8 cellular contexts compared by ENCODE assay signal in genomic region chr16:67001159-67001486, GRCh38. TPM values are rescaled to one million over a fixed set of nuclear protein-coding genes. Genes with fewer than 3 reads are reported as not detected.
DNase-seq lines count a peak whose midpoint lies in the region; ATAC-seq and TF ChIP-seq lines count a peak whose summit lies in the region.
"Had no signal": no experiment of that assay in that cellular context is flagged by ENCODE, and none has a peak within 500 bp of the region (broad histone marks: within the 10 kb centered on the region; RNA-seq: fewer than 3 reads in every experiment).

No MANE protein-coding gene starts in this region.

- H3K4me1 ChIP-seq in HEK293 (ENCODE audit: control insufficient read depth, insufficient read depth, low read length) (no peaks in the 10 kb centered on the region), right atrium auricular region (peaks cover 0 to 34% of the 10 kb centered on the region in 2 donors)

- no peaks in the 10 kb centered on the region for H3K36me3 ChIP-seq in HEK293 (ENCODE audit: control insufficient read depth in 2 of 2, insufficient read depth in 1 of 2, low read length in 2 of 2)
- no peaks in the 10 kb centered on the region for H3K36me3 ChIP-seq in right atrium auricular region

- H3K27me3 ChIP-seq in right atrium auricular region = no peaks in the 10 kb centered on the region

- peaks cover 15% of the 10 kb centered on the region for H3K36me3 Mint-ChIP-seq in activated CD8-positive, alpha-beta T cell treated with anti-CD3 and anti-CD28 coated beads, Interleukin-2, amount 10 ng/mL, durations not matched to agents 7 days and 5 days (ENCODE audit: low read depth)
- H3K36me3 Mint-ChIP-seq in stimulated activated effector memory CD8-positive, alpha-beta T cell treated with anti-CD3 and anti-CD28 coated beads, Interleukin-12 subunit alpha, Interleukin-12 subunit beta, amount 100 ng/mL, for 72 hours = peaks cover 12% of the 10 kb centered on the region

- no peaks in the 10 kb centered on the region for H3K9me3 Mint-ChIP-seq in activated CD8-positive, alpha-beta T cell treated with anti-CD3 and anti-CD28 coated beads, Interleukin-2, amount 10 ng/mL, durations not matched to agents 7 days and 5 days (ENCODE audit: insufficient read depth)
- no peaks in the 10 kb centered on the region for H3K9me3 Mint-ChIP-seq in stimulated activated effector memory CD8-positive, alpha-beta T cell treated with anti-CD3 and anti-CD28 coated beads, Interleukin-12 subunit alpha, Interleukin-12 subunit beta, amount 100 ng/mL, for 72 hours

- no peak for DNase-seq in activated CD8-positive, alpha-beta T cell treated with anti-CD3 and anti-CD28 coated beads, Interleukin-2, amount 10 ng/mL, durations not matched to agents 7 days and 5 days
- DNase-seq in right atrium auricular region (ENCODE audit: low spot score) (no peak), middle frontal gyrus (ENCODE audit: extremely low spot score, low spot score) (no peak)
- DNase-seq in stimulated activated effector memory CD8-positive, alpha-beta T cell treated with anti-CD3 and anti-CD28 coated beads, Interleukin-12 subunit alpha, Interleukin-12 subunit beta, amount 100 ng/mL, for 72 hours (ENCODE audit: low spot score in 2 of 2) = no peak
- DNase-seq: NCI-H446 treated with DMSO at 0.1 percent for 48 hours had no signal

- no peak overlapping the region for H3K27ac ChIP-seq in HEK293 (ENCODE audit: extremely low read depth, low read depth, low read length)
- H3K27ac ChIP-seq in right atrium auricular region = peak overlapping the region in 1 of 2 donors; percentile 59

- H3K27ac Mint-ChIP-seq in activated CD8-positive, alpha-beta T cell treated with anti-CD3 and anti-CD28 coated beads, Interleukin-2, amount 10 ng/mL, durations not matched to agents 7 days and 5 days = no peak overlapping the region
- no peak overlapping the region for H3K27ac Mint-ChIP-seq in stimulated activated effector memory CD8-positive, alpha-beta T cell treated with anti-CD3 and anti-CD28 coated beads, Interleukin-12 subunit alpha, Interleukin-12 subunit beta, amount 100 ng/mL, for 72 hours

- TF ChIP-seq POLR2A in GM18505 (IDR thresholded peaks at IDR 0.05; ENCODE audit: borderline replicate concordance, extremely low read depth, insufficient read depth, insufficient read length) = no peak

- H3K4me3 ChIP-seq in HEK293 (ENCODE audit: low read depth, low read length) = no peak overlapping the region; the same call in 1 of the 2 replicates
- H3K4me3 ChIP-seq in right atrium auricular region = peak overlapping the region; percentile 37 to 54

- H3K4me1 Mint-ChIP-seq in activated CD8-positive, alpha-beta T cell treated with anti-CD3 and anti-CD28 coated beads, Interleukin-2, amount 10 ng/mL, durations not matched to agents 7 days and 5 days (ENCODE audit: low read depth) = peaks cover 37% of the 10 kb centered on the region
- H3K4me1 Mint-ChIP-seq in stimulated activated effector memory CD8-positive, alpha-beta T cell treated with anti-CD3 and anti-CD28 coated beads, Interleukin-12 subunit alpha, Interleukin-12 subunit beta, amount 100 ng/mL, for 72 hours = peaks cover 39% of the 10 kb centered on the region

- ATAC-seq in activated CD8-positive, alpha-beta T cell treated with anti-CD3 and anti-CD28 coated beads, Interleukin-2, amount 10 ng/mL, durations not matched to agents 7 days and 5 days = no peak
- no peak for ATAC-seq in stimulated activated effector memory CD8-positive, alpha-beta T cell treated with anti-CD3 and anti-CD28 coated beads, Interleukin-12 subunit alpha, Interleukin-12 subunit beta, amount 100 ng/mL, for 72 hours
- no peak for ATAC-seq in GM18505 (IDR thresholded peaks at IDR 0.05; ENCODE audit: unreplicated experiment)
- ATAC-seq in GM21619 (IDR thresholded peaks at IDR 0.05; ENCODE audit: unreplicated experiment) = no peak

- peak overlapping the region; percentile 44 for H3K4me3 Mint-ChIP-seq in activated CD8-positive, alpha-beta T cell treated with anti-CD3 and anti-CD28 coated beads, Interleukin-2, amount 10 ng/mL, durations not matched to agents 7 days and 5 days
- peak overlapping the region; percentile 64 for H3K4me3 Mint-ChIP-seq in stimulated activated effector memory CD8-positive, alpha-beta T cell treated with anti-CD3 and anti-CD28 coated beads, Interleukin-12 subunit alpha, Interleukin-12 subunit beta, amount 100 ng/mL, for 72 hours

- CTCF ChIA-PET in HEK293 (lab: Yijun Ruan, JAX) = no interaction called here
- CTCF ChIA-PET in activated CD8-positive, alpha-beta T cell treated with anti-CD3 and anti-CD28 coated beads, Interleukin-2, amount 10 ng/mL, durations not matched to agents 7 days and 5 days (lab: Charles Lee) = interaction anchor here (2.7 kb wide), 1 partner anchor 17 kb away, joined by 14 read pairs; no protein-coding TSS in a partner anchor

- POLR2A ChIA-PET in HEK293 (lab: Yijun Ruan, JAX) = no interaction called here
- POLR2A ChIA-PET in activated CD8-positive, alpha-beta T cell treated with anti-CD3 and anti-CD28 coated beads, Interleukin-2, amount 10 ng/mL, durations not matched to agents 7 days and 5 days (lab: Charles Lee) = interaction anchor here (0.8 to 4.1 kb wide), 2 partner anchors 12 to 27 kb away, joined by 3 to 15 read pairs; no protein-coding TSS in a partner anchor

- no peaks in the 10 kb centered on the region for H3K27me3 Mint-ChIP-seq in activated CD8-positive, alpha-beta T cell treated with anti-CD3 and anti-CD28 coated beads, Interleukin-2, amount 10 ng/mL, durations not matched to agents 7 days and 5 days (ENCODE audit: low read depth)

- no peak for TF ChIP-seq CTCF in HEK293 (tag by site-specific recombination; IDR thresholded peaks at IDR 0.05)
- no peak for TF ChIP-seq CTCF in right atrium auricular region (IDR thresholded peaks at IDR 0.05)

- H3K9me3 ChIP-seq in HEK293 (ENCODE audit: control insufficient read depth, insufficient read depth, low read depth, low read length) = no peaks in the 10 kb centered on the region
- no peaks in the 10 kb centered on the region for H3K9me3 ChIP-seq in right atrium auricular region

TF ChIP-seq in HEK293, 187 proteins besides CTCF, POLR2A, EP300 and RAD21:
- no peak for TF ChIP-seq ZNF416 (tag by site-specific recombination; IDR thresholded peaks at IDR 0.05)
- 0 out of 2 replicates have a peak, but pooled peaks have one; percentile 40 for TF ChIP-seq KLF9 (tag by site-specific recombination; IDR thresholded peaks at IDR 0.05; ENCODE audit: low read depth)

RNA-seq across cellular contexts. Expression of gene CES4A, which starts 12.7 kb away (rescaled TPM):
- total RNA-seq in activated CD8-positive, alpha-beta T cell treated with anti-CD3 and anti-CD28 coated beads, Interleukin-2, amount 10 ng/mL, durations not matched to agents 7 days and 5 days = 10 to 100 TPM; 10.5 to 12.0 TPM
- 10 to 100 TPM in 1 of 2 donors, 1 to 10 TPM in 1; 7.8 to 20.6 TPM for total RNA-seq in right atrium auricular region

RNA-seq across cellular contexts. Expression of gene CBFB, which starts 27.8 kb away (rescaled TPM):
- 100 to 1,000 TPM; 235 to 241 TPM for total RNA-seq in activated CD8-positive, alpha-beta T cell treated with anti-CD3 and anti-CD28 coated beads, Interleukin-2, amount 10 ng/mL, durations not matched to agents 7 days and 5 days
- 10 to 100 TPM; 25.7 to 49.3 TPM for total RNA-seq in right atrium auricular region

RNA-seq across cellular contexts. Expression of gene CES3, which starts 40.1 kb away (rescaled TPM):
- 1 to 10 TPM; 2.4 to 4.3 TPM for total RNA-seq in activated CD8-positive, alpha-beta T cell treated with anti-CD3 and anti-CD28 coated beads, Interleukin-2, amount 10 ng/mL, durations not matched to agents 7 days and 5 days
- under 1 TPM; 0.16 to 0.89 TPM for total RNA-seq in right atrium auricular region

Comparison
In these comparisons a context has a peak if more than half of its experiments do, and no peak if none do; other contexts are left out.
1. RNA of gene CBFB, which starts 27.8 kb away (total RNA-seq): 235 to 241 TPM in activated CD8-positive, alpha-beta T cell treated with anti-CD3 and anti-CD28 coated beads, Interleukin-2, amount 10 ng/mL, durations not matched to agents 7 days and 5 days; 25.7 to 49.3 TPM in right atrium auricular region; every median in the first group is over 4 times any median in the second.